2 cellular contexts compared by ENCODE assay signal in the genomic region with DNA sequence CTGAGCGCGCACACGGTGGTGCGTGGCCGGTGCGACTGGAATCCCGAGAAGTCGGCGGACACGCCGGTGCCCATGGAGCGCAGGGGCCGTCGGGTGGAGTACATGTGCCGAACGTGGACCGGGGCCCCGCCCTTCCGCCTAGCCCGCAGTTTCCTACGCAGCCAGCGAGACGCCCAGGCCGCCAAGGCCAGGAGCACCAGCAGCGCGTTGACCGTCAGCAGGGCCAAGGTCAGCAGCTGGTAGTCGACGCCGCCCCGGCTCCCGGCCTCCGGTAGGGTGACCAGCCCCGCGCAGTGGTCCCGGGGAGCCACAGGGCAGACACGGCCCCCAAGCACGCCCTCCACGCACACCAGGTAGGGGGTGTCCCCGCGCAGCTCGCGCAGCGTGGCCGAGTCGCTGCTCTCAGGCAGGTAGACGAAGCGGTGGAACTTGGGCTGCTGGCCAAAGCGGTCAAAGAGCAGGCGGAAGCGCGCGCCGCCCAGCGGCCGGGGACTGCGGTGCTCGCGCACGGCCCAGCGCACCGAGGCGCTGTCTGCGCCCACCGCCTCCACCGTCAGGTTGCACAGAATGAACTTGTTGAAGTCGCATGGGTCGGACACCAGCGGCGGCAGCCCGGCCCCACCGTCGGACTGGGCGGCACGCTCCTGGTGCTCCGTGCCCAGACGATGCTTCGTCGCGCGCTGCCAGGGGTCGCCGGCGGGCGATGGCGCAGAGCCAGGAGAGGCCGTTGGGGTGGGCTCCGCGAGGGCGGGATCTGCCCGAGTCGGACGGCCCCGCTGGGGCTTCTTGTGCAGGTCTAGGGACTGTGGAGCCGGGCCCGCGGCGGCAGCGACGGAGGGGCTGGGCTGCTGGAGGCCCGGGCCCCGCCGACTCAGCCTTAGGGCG.
TF ChIP-seq lines count a peak whose summit lies in the region.

No MANE protein-coding gene starts in this region.

TF ChIP-seq in A549, 52 proteins besides CTCF, POLR2A, EP300 and RAD21:
- TF ChIP-seq SMC3 (IDR thresholded peaks at IDR 0.05) (peak; percentile 33; the same call in 1 of the 3 replicates), SREBF2 (IDR thresholded peaks at IDR 0.05) (no peak)
TF ChIP-seq in A549: peak in this region for 1.

TF ChIP-seq in HepG2, 621 proteins besides CTCF, POLR2A, EP300 and RAD21 (continues in another document):
- TF ChIP-seq ZNF552 (CRISPR knock-in tag; IDR thresholded peaks at IDR 0.05; ENCODE audit: borderline replicate concordance) (peak; percentile 83), ZNF367 (CRISPR knock-in tag; IDR thresholded peaks at IDR 0.05; ENCODE audit: borderline replicate concordance) (peak; percentile 87; the same call in 1 of the 2 replicates), BCL6 (CRISPR knock-in tag; IDR thresholded peaks at IDR 0.05) (peak; percentile 80), PITX1 (CRISPR knock-in tag; IDR thresholded peaks at IDR 0.05) (peak; percentile 54; the same call in 1 of the 2 replicates), GATAD2A (CRISPR knock-in tag; IDR thresholded peaks at IDR 0.05) (peak; percentile 67), MTF1 (CRISPR knock-in tag; IDR thresholded peaks at IDR 0.05) (peak; percentile 68; the same call in 1 of the 2 replicates), ZIK1 (CRISPR knock-in tag; IDR thresholded peaks at IDR 0.05; ENCODE audit: borderline replicate concordance, low read depth) (peak; percentile 66; the same call in 1 of the 2 replicates), IKZF5 (CRISPR knock-in tag; IDR thresholded peaks at IDR 0.05) (0 out of 2 replicates have a peak, but pooled peaks have one; percentile 73), ZNF510 (CRISPR knock-in tag; IDR thresholded peaks at IDR 0.05; ENCODE audit: low read depth) (peak; percentile 95; the same call in 1 of the 2 replicates), XBP1 (CRISPR knock-in tag; IDR thresholded peaks at IDR 0.05) (no peak), THYN1 (CRISPR knock-in tag; IDR thresholded peaks at IDR 0.05; ENCODE audit: borderline replicate concordance, low read depth) (0 out of 2 replicates have a peak, but pooled peaks have one; percentile 29), MIXL1 (CRISPR knock-in tag; IDR thresholded peaks at IDR 0.05) (peak; percentile 54; the same call in 1 of the 2 replicates), ZBTB1 (CRISPR knock-in tag; IDR thresholded peaks at IDR 0.05; ENCODE audit: borderline replicate concordance) (no peak; the same call in 1 of the 2 replicates), ZNF441 (CRISPR knock-in tag; IDR thresholded peaks at IDR 0.05; ENCODE audit: borderline replicate concordance) (no peak; the same call in 1 of the 2 replicates), KDM1A (CRISPR knock-in tag; IDR thresholded peaks at IDR 0.05) (no peak), ZNF589 (CRISPR knock-in tag; conservative IDR thresholded peaks at IDR 0.05) (peak; percentile 80), ZNF383 (CRISPR knock-in tag; IDR thresholded peaks at IDR 0.05; ENCODE audit: borderline replicate concordance) (peak; percentile 82; the same call in 1 of the 2 replicates), ZNF354B (CRISPR knock-in tag; IDR thresholded peaks at IDR 0.05) (peak; percentile 93; the same call in 1 of the 2 replicates), PRMT3 (CRISPR knock-in tag; IDR thresholded peaks at IDR 0.05; ENCODE audit: borderline replicate concordance, low read depth) (peak; percentile 68; the same call in 1 of the 2 replicates), SIN3A (IDR thresholded peaks at IDR 0.05; ENCODE audit: borderline replicate concordance, low read depth, low read length) (no peak), ZNF644 (CRISPR knock-in tag; IDR thresholded peaks at IDR 0.05; ENCODE audit: low read depth) (peak; percentile 25), SALL1 (CRISPR knock-in tag; IDR thresholded peaks at IDR 0.05) (peak; percentile 97), RFXAP (CRISPR knock-in tag; IDR thresholded peaks at IDR 0.05; ENCODE audit: borderline replicate concordance) (peak; percentile 87), HMGXB3 (CRISPR knock-in tag; IDR thresholded peaks at IDR 0.05; ENCODE audit: borderline replicate concordance) (no peak), U2AF1 (optimal IDR thresholded peaks at IDR 0.05; ENCODE audit: low read depth, low read length) (no peak), ZNF782 (CRISPR knock-in tag; IDR thresholded peaks at IDR 0.05; ENCODE audit: borderline replicate concordance) (no peak), ZNF33A (CRISPR knock-in tag; IDR thresholded peaks at IDR 0.05; ENCODE audit: borderline replicate concordance) (no peak), GMEB1 (CRISPR knock-in tag; IDR thresholded peaks at IDR 0.05; ENCODE audit: borderline replicate concordance) (peak; percentile 81), IKZF1 (IDR thresholded peaks at IDR 0.05) (no peak), ZNF713 (CRISPR knock-in tag; IDR thresholded peaks at IDR 0.05) (no peak), KLF13 (CRISPR knock-in tag; IDR thresholded peaks at IDR 0.05) (no peak), SPEN (CRISPR knock-in tag; IDR thresholded peaks at IDR 0.05; ENCODE audit: low read depth) (peak; percentile 86), BRCA1 (CRISPR knock-in tag; IDR thresholded peaks at IDR 0.05) (peak; percentile 94; the same call in 1 of the 2 replicates), SNAI1 (CRISPR knock-in tag; IDR thresholded peaks at IDR 0.05; ENCODE audit: borderline replicate concordance) (no peak), HNRNPLL (IDR thresholded peaks at IDR 0.05; ENCODE audit: low read depth, low read length, poor library complexity, severe bottlenecking) (peak; percentile 99), CCDC6 (CRISPR knock-in tag; IDR thresholded peaks at IDR 0.05) (peak; percentile 86; the same call in 1 of the 2 replicates), ZFAT (CRISPR knock-in tag; conservative IDR thresholded peaks at IDR 0.05) (no peak), ZNF562 (CRISPR knock-in tag; IDR thresholded peaks at IDR 0.05; ENCODE audit: borderline replicate concordance) (peak; percentile 94), ZFY (CRISPR knock-in tag; IDR thresholded peaks at IDR 0.05) (peak; percentile 92), ISX (CRISPR knock-in tag; conservative IDR thresholded peaks at IDR 0.05) (peak; percentile 34), ETV6 (CRISPR knock-in tag; conservative IDR thresholded peaks at IDR 0.05) (peak; percentile 57; the same call in 1 of the 2 replicates), SNAPC2 (CRISPR knock-in tag; IDR thresholded peaks at IDR 0.05) (peak; percentile 55; the same call in 1 of the 2 replicates), PCBP2 (optimal IDR thresholded peaks at IDR 0.05; ENCODE audit: low read depth, low read length, poor library complexity, severe bottlenecking) (no peak), GLI4 (CRISPR knock-in tag; IDR thresholded peaks at IDR 0.05; ENCODE audit: borderline replicate concordance) (0 out of 2 replicates have a peak, but pooled peaks have one; percentile 58)
- TF ChIP-seq, protein P1, sequence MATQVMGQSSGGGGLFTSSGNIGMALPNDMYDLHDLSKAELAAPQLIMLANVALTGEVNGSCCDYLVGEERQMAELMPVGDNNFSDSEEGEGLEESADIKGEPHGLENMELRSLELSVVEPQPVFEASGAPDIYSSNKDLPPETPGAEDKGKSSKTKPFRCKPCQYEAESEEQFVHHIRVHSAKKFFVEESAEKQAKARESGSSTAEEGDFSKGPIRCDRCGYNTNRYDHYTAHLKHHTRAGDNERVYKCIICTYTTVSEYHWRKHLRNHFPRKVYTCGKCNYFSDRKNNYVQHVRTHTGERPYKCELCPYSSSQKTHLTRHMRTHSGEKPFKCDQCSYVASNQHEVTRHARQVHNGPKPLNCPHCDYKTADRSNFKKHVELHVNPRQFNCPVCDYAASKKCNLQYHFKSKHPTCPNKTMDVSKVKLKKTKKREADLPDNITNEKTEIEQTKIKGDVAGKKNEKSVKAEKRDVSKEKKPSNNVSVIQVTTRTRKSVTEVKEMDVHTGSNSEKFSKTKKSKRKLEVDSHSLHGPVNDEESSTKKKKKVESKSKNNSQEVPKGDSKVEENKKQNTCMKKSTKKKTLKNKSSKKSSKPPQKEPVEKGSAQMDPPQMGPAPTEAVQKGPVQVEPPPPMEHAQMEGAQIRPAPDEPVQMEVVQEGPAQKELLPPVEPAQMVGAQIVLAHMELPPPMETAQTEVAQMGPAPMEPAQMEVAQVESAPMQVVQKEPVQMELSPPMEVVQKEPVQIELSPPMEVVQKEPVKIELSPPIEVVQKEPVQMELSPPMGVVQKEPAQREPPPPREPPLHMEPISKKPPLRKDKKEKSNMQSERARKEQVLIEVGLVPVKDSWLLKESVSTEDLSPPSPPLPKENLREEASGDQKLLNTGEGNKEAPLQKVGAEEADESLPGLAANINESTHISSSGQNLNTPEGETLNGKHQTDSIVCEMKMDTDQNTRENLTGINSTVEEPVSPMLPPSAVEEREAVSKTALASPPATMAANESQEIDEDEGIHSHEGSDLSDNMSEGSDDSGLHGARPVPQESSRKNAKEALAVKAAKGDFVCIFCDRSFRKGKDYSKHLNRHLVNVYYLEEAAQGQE (IDR thresholded peaks at IDR 0.05; ENCODE audit: borderline replicate concordance in 1 of 2, low read depth in 1 of 2, low read length in 2 of 2) = no peak
- TF ChIP-seq, protein P2, sequence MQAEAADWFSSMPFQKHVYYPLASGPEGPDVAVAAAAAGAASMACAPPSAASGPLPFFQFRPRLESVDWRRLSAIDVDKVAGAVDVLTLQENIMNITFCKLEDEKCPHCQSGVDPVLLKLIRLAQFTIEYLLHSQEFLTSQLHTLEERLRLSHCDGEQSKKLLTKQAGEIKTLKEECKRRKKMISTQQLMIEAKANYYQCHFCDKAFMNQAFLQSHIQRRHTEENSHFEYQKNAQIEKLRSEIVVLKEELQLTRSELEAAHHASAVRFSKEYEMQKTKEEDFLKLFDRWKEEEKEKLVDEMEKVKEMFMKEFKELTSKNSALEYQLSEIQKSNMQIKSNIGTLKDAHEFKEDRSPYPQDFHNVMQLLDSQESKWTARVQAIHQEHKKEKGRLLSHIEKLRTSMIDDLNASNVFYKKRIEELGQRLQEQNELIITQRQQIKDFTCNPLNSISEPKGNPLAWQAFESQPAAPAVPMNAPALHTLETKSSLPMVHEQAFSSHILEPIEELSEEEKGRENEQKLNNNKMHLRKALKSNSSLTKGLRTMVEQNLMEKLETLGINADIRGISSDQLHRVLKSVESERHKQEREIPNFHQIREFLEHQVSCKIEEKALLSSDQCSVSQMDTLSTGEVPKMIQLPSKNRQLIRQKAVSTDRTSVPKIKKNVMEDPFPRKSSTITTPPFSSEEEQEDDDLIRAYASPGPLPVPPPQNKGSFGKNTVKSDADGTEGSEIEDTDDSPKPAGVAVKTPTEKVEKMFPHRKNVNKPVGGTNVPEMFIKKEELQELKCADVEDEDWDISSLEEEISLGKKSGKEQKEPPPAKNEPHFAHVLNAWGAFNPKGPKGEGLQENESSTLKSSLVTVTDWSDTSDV (CRISPR knock-in tag; IDR thresholded peaks at IDR 0.05) = peak; percentile 87
- TF ChIP-seq, protein P3, sequence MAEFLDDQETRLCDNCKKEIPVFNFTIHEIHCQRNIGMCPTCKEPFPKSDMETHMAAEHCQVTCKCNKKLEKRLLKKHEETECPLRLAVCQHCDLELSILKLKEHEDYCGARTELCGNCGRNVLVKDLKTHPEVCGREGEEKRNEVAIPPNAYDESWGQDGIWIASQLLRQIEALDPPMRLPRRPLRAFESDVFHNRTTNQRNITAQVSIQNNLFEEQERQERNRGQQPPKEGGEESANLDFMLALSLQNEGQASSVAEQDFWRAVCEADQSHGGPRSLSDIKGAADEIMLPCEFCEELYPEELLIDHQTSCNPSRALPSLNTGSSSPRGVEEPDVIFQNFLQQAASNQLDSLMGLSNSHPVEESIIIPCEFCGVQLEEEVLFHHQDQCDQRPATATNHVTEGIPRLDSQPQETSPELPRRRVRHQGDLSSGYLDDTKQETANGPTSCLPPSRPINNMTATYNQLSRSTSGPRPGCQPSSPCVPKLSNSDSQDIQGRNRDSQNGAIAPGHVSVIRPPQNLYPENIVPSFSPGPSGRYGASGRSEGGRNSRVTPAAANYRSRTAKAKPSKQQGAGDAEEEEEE (CRISPR knock-in tag; IDR thresholded peaks at IDR 0.05; ENCODE audit: borderline replicate concordance) = peak; percentile 38; the same call in 1 of the 2 replicates
